Comparison of ENCODE assay signal across 22 cellular contexts in genomic region chr4:3500634-3501101, GRCh38. TPM values are rescaled to one million over a fixed set of nuclear protein-coding genes. Genes with fewer than 3 reads are reported as not detected.
DNase-seq lines count a peak whose midpoint lies in the region; ATAC-seq, FAIRE-seq and TF ChIP-seq lines count a peak whose summit lies in the region.
"Had no signal": no experiment of that assay in that cellular context is flagged by ENCODE, and none has a peak within 500 bp of the region (broad histone marks: within the 10 kb centered on the region; RNA-seq: fewer than 3 reads in every experiment).

No MANE protein-coding gene starts in this region.

- TF ChIP-seq CTCF in HepG2 (CRISPR knock-in tag; IDR thresholded peaks at IDR 0.05): no peak
- TF ChIP-seq CTCF in right lobe of liver (IDR thresholded peaks at IDR 0.05): no peak
- TF ChIP-seq CTCF in lung (IDR thresholded peaks at IDR 0.05; ENCODE audit: control extremely low read depth, extremely low read depth): no peak
- TF ChIP-seq CTCF in nephron progenitor cell (IDR thresholded peaks at IDR 0.05): no peak

- H3K79me2 ChIP-seq in HepG2 (ENCODE audit: insufficient read depth, low read length): no peaks in the 10 kb centered on the region

- DNase-seq in HepG2 (ENCODE audit: low spot score) (no peak), right lobe of liver (no peak), lung (ENCODE audit: low spot score) (no peak), nephron progenitor cell (no peak)
- DNase-seq in central memory CD8-positive, alpha-beta T cell (ENCODE audit: low spot score in 2 of 2): no peak
- DNase-seq: ACHN; BE2C; C1 segment of cervical spinal cord; CD4-positive, CD25-positive, alpha-beta regulatory T cell; CD8-positive, alpha-beta memory T cell; COR-L47; DMS 273 treated with DMSO at 0.1 percent for 48 hours; DMS53; DND-41; EL; H9 had no signal

- ATAC-seq in HepG2 (no peak), right lobe of liver (no peak), lung (ENCODE audit: insufficient read depth, low FRiP score) (peak; percentile 3), GM21423 (IDR thresholded peaks at IDR 0.05; ENCODE audit: unreplicated experiment) (no peak)
- ATAC-seq in central memory CD8-positive, alpha-beta T cell (replicated peaks; ENCODE audit: extremely low read depth, poor library complexity, severe bottlenecking): no peak

- H3K9ac ChIP-seq in HepG2 (ENCODE audit: insufficient read depth, low read depth, low read length): no peak overlapping the region

- H2AFZ ChIP-seq in HepG2 (ENCODE audit: low read length): no peak overlapping the region

- POLR2A ChIA-PET in HepG2 (lab: Yijun Ruan, JAX): no interaction called here

- peaks cover 3% of the 10 kb centered on the region; the same call in 1 of the 2 replicates for H4K20me1 ChIP-seq in HepG2 (ENCODE audit: insufficient read depth, low read length)

- no peak overlapping the region for H3K4me2 ChIP-seq in HepG2 (ENCODE audit: low read depth, low read length)

- no peak overlapping the region for H3K27ac ChIP-seq in HepG2 (ENCODE audit: extremely low read length, insufficient read depth, low read length)
- H3K27ac ChIP-seq in right lobe of liver: no peak overlapping the region
- no peak overlapping the region for H3K27ac ChIP-seq in lung (ENCODE audit: low read depth in 1 of 2, low read length in 1 of 2)

- intact Hi-C loops in HepG2 (cut with micrococcal nuclease; ENCODE audit: unreplicated experiment): no loop called here
- intact Hi-C loops in right lobe of liver (cut with DNase I): no loop called here

- BruUV-seq in HepG2 (replicated peaks; lab: Mats Ljungman, UMichigan): no TSS peak

- no CpG with 5 or more reads among the region's 29 CpGs for WGBS in HepG2 (ENCODE audit: low lambda C conversion rate)
- WGBS in right lobe of liver (ENCODE audit: insufficient coverage, low coverage, low lambda C conversion rate, missing lambda C conversion rate): no CpG with 5 or more reads among the region's 29 CpGs
- 92 to 93% methylated on average over 25 to 29 of the region's 29 CpGs for WGBS in lung, 2 donors

- in situ Hi-C loops in HepG2 (cut with HindIII; ENCODE audit: extremely low pct_ligation_motif_present, low pct_unique_long_range_greater_than_20kb): no loop called here

- H3K4me1 Mint-ChIP-seq in central memory CD8-positive, alpha-beta T cell: peaks cover 15% of the 10 kb centered on the region
- no peaks in the 10 kb centered on the region for H3K4me1 Mint-ChIP-seq in nephron progenitor cell

- no peaks in the 10 kb centered on the region for H3K9me3 ChIP-seq in HepG2 (ENCODE audit: low read length)
- H3K9me3 ChIP-seq in right lobe of liver: no peaks in the 10 kb centered on the region
- no peaks in the 10 kb centered on the region for H3K9me3 ChIP-seq in lung (ENCODE audit: control insufficient read depth in 2 of 2, insufficient read depth in 1 of 2, low read length in 1 of 2)
- H3K9me3 ChIP-seq: BE2C had no signal

- no peak for TF ChIP-seq RAD21 in HepG2 (CRISPR knock-in tag; IDR thresholded peaks at IDR 0.05)

- peaks cover 13% of the 10 kb centered on the region for H3K36me3 Mint-ChIP-seq in central memory CD8-positive, alpha-beta T cell (ENCODE audit: insufficient read depth)
- peaks cover 10% of the 10 kb centered on the region for H3K36me3 Mint-ChIP-seq in nephron progenitor cell (ENCODE audit: low read depth)

- TF ChIP-seq POLR2A in HepG2 (IDR thresholded peaks at IDR 0.05; ENCODE audit: insufficient read depth in 1 of 2, low read depth in 2 of 2, low read length in 2 of 2): no peak
- no peak for TF ChIP-seq POLR2A in right lobe of liver (IDR thresholded peaks at IDR 0.05)

- TF ChIP-seq EP300 in HepG2 (IDR thresholded peaks at IDR 0.05; ENCODE audit: low read depth in 2 of 2, low read length in 2 of 2): no peak
- TF ChIP-seq EP300 in HepG2 (CRISPR knock-in tag; IDR thresholded peaks at IDR 0.05; ENCODE audit: borderline replicate concordance): no peak

- H3K4me1 ChIP-seq in HepG2 (ENCODE audit: insufficient read depth, low read length) (peaks cover 8% of the 10 kb centered on the region), right lobe of liver (no peaks in the 10 kb centered on the region), lung (ENCODE audit: control insufficient read depth in 2 of 2, insufficient read depth in 2 of 2, low read length in 2 of 2) (peaks cover 0 to 15% of the 10 kb centered on the region in 2 donors)
- H3K4me1 ChIP-seq: BE2C had no signal

- H3K27ac Mint-ChIP-seq in central memory CD8-positive, alpha-beta T cell (ENCODE audit: low read depth): peak overlapping the region; percentile 46
- no peak overlapping the region for H3K27ac Mint-ChIP-seq in nephron progenitor cell
- H3K27ac Mint-ChIP-seq: CD4-positive, CD25-positive, alpha-beta regulatory T cell; CD8-positive, alpha-beta memory T cell; H9 had no signal

- no peak overlapping the region for H3K4me3 Mint-ChIP-seq in central memory CD8-positive, alpha-beta T cell
- no peak overlapping the region for H3K4me3 Mint-ChIP-seq in nephron progenitor cell
- H3K4me3 Mint-ChIP-seq: CD4-positive, CD25-positive, alpha-beta regulatory T cell; H9 had no signal

- H3K27me3 Mint-ChIP-seq in central memory CD8-positive, alpha-beta T cell: no peaks in the 10 kb centered on the region
- H3K27me3 Mint-ChIP-seq in nephron progenitor cell (ENCODE audit: low read depth, poor library complexity): no peaks in the 10 kb centered on the region

- H3K36me3 ChIP-seq in HepG2 (replicated peaks in 1 of 2; ENCODE audit: control insufficient read depth in 1 of 2, insufficient read depth in 2 of 2, low read length in 2 of 2) (peaks cover 5 to 24% of the 10 kb centered on the region in 2 experiments; a peak in 3 of 5 replicates), right lobe of liver (peaks cover 0 to 6% (median under 1%) of the 10 kb centered on the region in 4 donors), lung (ENCODE audit: control insufficient read depth in 2 of 2, insufficient read depth in 2 of 2, low read length in 2 of 2) (peaks cover 0 to 39% of the 10 kb centered on the region in 2 donors)

- FAIRE-seq in HepG2 (lab: Jason Lieb, UNC): no peak
- FAIRE-seq: A204.1, GM12891, GM18507, H1 had no signal

- H3K27me3 ChIP-seq in HepG2 (ENCODE audit: control insufficient read depth in 1 of 2, insufficient read depth in 2 of 2, low read length in 2 of 2): peaks cover 2 to 5% of the 10 kb centered on the region in 2 experiments; a peak in 3 of 5 replicates
- H3K27me3 ChIP-seq in right lobe of liver: no peaks in the 10 kb centered on the region
- H3K27me3 ChIP-seq in lung (ENCODE audit: control insufficient read depth, insufficient read depth): no peaks in the 10 kb centered on the region
- H3K27me3 ChIP-seq: BE2C had no signal

- CTCF ChIA-PET in HepG2 (lab: Yijun Ruan, JAX; ENCODE audit: low intra/inter-chr PET ratio, low total read pairs): no interaction called here

- H3K4me3 ChIP-seq in HepG2 (replicated peaks in 1 of 3; ENCODE audit: insufficient read depth in 1 of 3, low read depth in 2 of 3, low read length in 3 of 3) (no peak overlapping the region), right lobe of liver (no peak overlapping the region), lung (no peak overlapping the region)

- H3K9me3 Mint-ChIP-seq in central memory CD8-positive, alpha-beta T cell: no peaks in the 10 kb centered on the region
- no peaks in the 10 kb centered on the region for H3K9me3 Mint-ChIP-seq in nephron progenitor cell
- H3K9me3 Mint-ChIP-seq: CD4-positive, CD25-positive, alpha-beta regulatory T cell; CD8-positive, alpha-beta memory T cell; H9 had no signal

RNA-seq across cellular contexts. Expression of gene LRPAP1, which starts 31.6 kb away (rescaled TPM):
- 81.5 and 191 TPM in 2 replicates for total RNA-seq in HepG2 (2016; rRNA removed; fragmentation: Illumina TruSeq; extraction: Trizol)
- 13.6 and 13.8 TPM in 2 replicates for total RNA-seq in HepG2 (2016; cell fraction: cytosol; rRNA removed; fragmentation: Illumina TruSeq; extraction: Trizol; ENCODE audit: low read depth)
- 74.4 and 198 TPM in 2 replicates for total RNA-seq in HepG2 (2016; cell fraction: insoluble cytoplasmic fraction; rRNA removed; fragmentation: Illumina TruSeq; extraction: Trizol)
- 21.2 and 25.2 TPM in 2 replicates for total RNA-seq in HepG2 (2016; cell fraction: membrane; rRNA removed; fragmentation: Illumina TruSeq; extraction: Trizol)
- 143 and 170 TPM in 2 replicates for total RNA-seq in HepG2 (2016; cell fraction: nucleus; rRNA removed; fragmentation: Illumina TruSeq; extraction: Trizol)
- 153 and 176 TPM in 2 replicates for polyA plus RNA-seq in HepG2 (2011; rRNA removed)
- polyA plus RNA-seq in HepG2 (2011; cell fraction: cytosol; rRNA removed): 149 and 180 TPM in 2 replicates
- 95.3 and 103 TPM in 2 replicates for polyA plus RNA-seq in HepG2 (2011; cell fraction: nucleus; rRNA removed)
- polyA plus RNA-seq in HepG2 (2012): 118 TPM in 2 replicates
- polyA plus RNA-seq in HepG2 (2016; cell fraction: cytosol; fragmentation: Illumina TruSeq; extraction: Trizol; ENCODE audit: low read depth): 23.9 and 25.8 TPM in 2 replicates
- 64.4 and 77.4 TPM in 2 replicates for polyA plus RNA-seq in HepG2 (2016; cell fraction: insoluble cytoplasmic fraction; fragmentation: Illumina TruSeq; extraction: Trizol; ENCODE audit: low read depth)
- polyA plus RNA-seq in HepG2 (2016; cell fraction: membrane; fragmentation: Illumina TruSeq; extraction: Trizol; ENCODE audit: low read depth): 25.2 and 31.6 TPM in 2 replicates
- 270 and 284 TPM in 2 replicates for polyA plus RNA-seq in HepG2 (2016; cell fraction: nucleus; fragmentation: Illumina TruSeq; extraction: Trizol; ENCODE audit: insufficient read depth, low read depth)
- polyA minus RNA-seq in HepG2 (2011; rRNA and poly(A)+ RNA removed; ENCODE audit: low replicate concordance): 32.2 and 52.3 TPM in 2 replicates
- polyA minus RNA-seq in HepG2 (2011; cell fraction: cytosol; rRNA and poly(A)+ RNA removed): 53.1 and 54.6 TPM in 2 replicates
- 24.3 and 25.0 TPM in 2 replicates for polyA minus RNA-seq in HepG2 (2011; cell fraction: nucleus; rRNA and poly(A)+ RNA removed)
- 100 to 1,000 TPM in 1 of 6 experiments, 10 to 100 TPM in 5; 63.4 to 108 (median 85.3) TPM for total RNA-seq in right lobe of liver
- 100 to 1,000 TPM; 177 to 238 TPM for total RNA-seq in lung
- 100 to 1,000 TPM in 1 of 2 donors, 10 to 100 TPM in 1; 46.1 to 289 TPM for polyA plus RNA-seq in lung

RNA-seq across cellular contexts. Expression of gene DOK7, which starts 37.6 kb away (rescaled TPM):
- total RNA-seq in HepG2 (2016; rRNA removed; fragmentation: Illumina TruSeq; extraction: Trizol) (0.07 TPM in 1 of 2 replicates, not detected in the other), right lobe of liver (1 to 10 TPM in 4 of 6 experiments, under 1 TPM in 2; 0.73 to 2.4 (median 1.5) TPM), lung (1 to 10 TPM in 1 of 2 donors, under 1 TPM in 1; 0.63 to 2.7 TPM)
- total RNA-seq in HepG2 (2016; cell fraction: cytosol; rRNA removed; fragmentation: Illumina TruSeq; extraction: Trizol; ENCODE audit: low read depth): not detected in 2 replicates
- 0.04 TPM in 1 of 2 replicates, not detected in the other for total RNA-seq in HepG2 (2016; cell fraction: insoluble cytoplasmic fraction; rRNA removed; fragmentation: Illumina TruSeq; extraction: Trizol)
- 0.06 TPM in 1 of 2 replicates, not detected in the other for total RNA-seq in HepG2 (2016; cell fraction: membrane; rRNA removed; fragmentation: Illumina TruSeq; extraction: Trizol)
- total RNA-seq in HepG2 (2016; cell fraction: nucleus; rRNA removed; fragmentation: Illumina TruSeq; extraction: Trizol): not detected in 2 replicates
- polyA plus RNA-seq in HepG2 (2011; rRNA removed) (0.03 and 0.05 TPM in 2 replicates), lung (1 to 10 TPM in 1 of 2 donors, under 1 TPM in 1; 0.53 to 2.3 TPM)
- 0.05 and 0.08 TPM in 2 replicates for polyA plus RNA-seq in HepG2 (2011; cell fraction: cytosol; rRNA removed)
- polyA plus RNA-seq in HepG2 (2011; cell fraction: nucleus; rRNA removed): 0.26 and 0.32 TPM in 2 replicates
- polyA plus RNA-seq in HepG2 (2012): not detected in 2 replicates
- not detected in 2 replicates for polyA plus RNA-seq in HepG2 (2016; cell fraction: cytosol; fragmentation: Illumina TruSeq; extraction: Trizol; ENCODE audit: low read depth)
- polyA plus RNA-seq in HepG2 (2016; cell fraction: insoluble cytoplasmic fraction; fragmentation: Illumina TruSeq; extraction: Trizol; ENCODE audit: low read depth): 0.19 TPM in 1 of 2 replicates, not detected in the other
- polyA plus RNA-seq in HepG2 (2016; cell fraction: membrane; fragmentation: Illumina TruSeq; extraction: Trizol; ENCODE audit: low read depth): not detected in 2 replicates
- polyA plus RNA-seq in HepG2 (2016; cell fraction: nucleus; fragmentation: Illumina TruSeq; extraction: Trizol; ENCODE audit: insufficient read depth, low read depth): not detected in 2 replicates
- 0.38 TPM in 1 of 2 replicates, not detected in the other for polyA minus RNA-seq in HepG2 (2011; rRNA and poly(A)+ RNA removed; ENCODE audit: low replicate concordance)
- not detected in 2 replicates for polyA minus RNA-seq in HepG2 (2011; cell fraction: cytosol; rRNA and poly(A)+ RNA removed)
- polyA minus RNA-seq in HepG2 (2011; cell fraction: nucleus; rRNA and poly(A)+ RNA removed): not detected in 2 replicates
- total RNA-seq: CD4-positive, CD25-positive, alpha-beta regulatory T cell; CD8-positive, alpha-beta memory T cell; G401; H1 had no signal
- polyA plus RNA-seq: CD8-positive, alpha-beta memory T cell had no signal

RNA-seq across cellular contexts. Expression of gene HGFAC, which starts 58.9 kb away (rescaled TPM):
- total RNA-seq in HepG2 (2016; rRNA removed; fragmentation: Illumina TruSeq; extraction: Trizol): 0.98 and 8.5 TPM in 2 replicates
- 1.8 and 1.9 TPM in 2 replicates for total RNA-seq in HepG2 (2016; cell fraction: cytosol; rRNA removed; fragmentation: Illumina TruSeq; extraction: Trizol; ENCODE audit: low read depth)
- total RNA-seq in HepG2 (2016; cell fraction: insoluble cytoplasmic fraction; rRNA removed; fragmentation: Illumina TruSeq; extraction: Trizol): 1.2 and 9.0 TPM in 2 replicates
- 1.4 and 1.8 TPM in 2 replicates for total RNA-seq in HepG2 (2016; cell fraction: membrane; rRNA removed; fragmentation: Illumina TruSeq; extraction: Trizol)
- total RNA-seq in HepG2 (2016; cell fraction: nucleus; rRNA removed; fragmentation: Illumina TruSeq; extraction: Trizol): 14.0 and 15.7 TPM in 2 replicates
- polyA plus RNA-seq in HepG2 (2011; rRNA removed): 63.6 and 107 TPM in 2 replicates
- polyA plus RNA-seq in HepG2 (2011; cell fraction: cytosol; rRNA removed): 8.9 and 16.3 TPM in 2 replicates
- polyA plus RNA-seq in HepG2 (2011; cell fraction: nucleus; rRNA removed): 1,761 and 2,041 TPM in 2 replicates
- 31.4 and 46.5 TPM in 2 replicates for polyA plus RNA-seq in HepG2 (2012)
- polyA plus RNA-seq in HepG2 (2016; cell fraction: cytosol; fragmentation: Illumina TruSeq; extraction: Trizol; ENCODE audit: low read depth): 1.9 and 2.1 TPM in 2 replicates
- polyA plus RNA-seq in HepG2 (2016; cell fraction: insoluble cytoplasmic fraction; fragmentation: Illumina TruSeq; extraction: Trizol; ENCODE audit: low read depth): 1.9 and 2.5 TPM in 2 replicates
- polyA plus RNA-seq in HepG2 (2016; cell fraction: membrane; fragmentation: Illumina TruSeq; extraction: Trizol; ENCODE audit: low read depth): 1.6 and 2.1 TPM in 2 replicates
- 65.6 and 66.9 TPM in 2 replicates for polyA plus RNA-seq in HepG2 (2016; cell fraction: nucleus; fragmentation: Illumina TruSeq; extraction: Trizol; ENCODE audit: insufficient read depth, low read depth)
- 15.4 TPM in 1 of 2 replicates, not detected in the other for polyA minus RNA-seq in HepG2 (2011; rRNA and poly(A)+ RNA removed; ENCODE audit: low replicate concordance)
- polyA minus RNA-seq in HepG2 (2011; cell fraction: cytosol; rRNA and poly(A)+ RNA removed): 5.8 and 5.9 TPM in 2 replicates
- polyA minus RNA-seq in HepG2 (2011; cell fraction: nucleus; rRNA and poly(A)+ RNA removed): 43.4 and 57.3 TPM in 2 replicates
- 100 to 1,000 TPM in 5 of 6 experiments, 10 to 100 TPM in 1; 73.9 to 176 (median 140) TPM for total RNA-seq in right lobe of liver
- under 1 TPM; 0.28 to 0.46 TPM for total RNA-seq in lung
- polyA plus RNA-seq in lung: 1 to 10 TPM in 1 of 2 donors, under 1 TPM in 1; 0.24 to 2.6 TPM
- total RNA-seq: CD4-positive, CD25-positive, alpha-beta regulatory T cell; CD8-positive, alpha-beta memory T cell; G401 had no signal
- polyA plus RNA-seq: CD8-positive, alpha-beta memory T cell had no signal

Comparison
In these comparisons a context has a peak if more than half of its experiments do, and no peak if none do; other contexts are left out.
1. RNA of gene HGFAC, which starts 58.9 kb away (total RNA-seq): 73.9 to 176 TPM in right lobe of liver; 0.98 to 15.7 TPM in HepG2 and 0.28 to 0.46 TPM in lung; every median in the first group is over 4 times any median in the second.